Comparison of ENCODE assay signal across 15 cellular contexts in the genomic region with DNA sequence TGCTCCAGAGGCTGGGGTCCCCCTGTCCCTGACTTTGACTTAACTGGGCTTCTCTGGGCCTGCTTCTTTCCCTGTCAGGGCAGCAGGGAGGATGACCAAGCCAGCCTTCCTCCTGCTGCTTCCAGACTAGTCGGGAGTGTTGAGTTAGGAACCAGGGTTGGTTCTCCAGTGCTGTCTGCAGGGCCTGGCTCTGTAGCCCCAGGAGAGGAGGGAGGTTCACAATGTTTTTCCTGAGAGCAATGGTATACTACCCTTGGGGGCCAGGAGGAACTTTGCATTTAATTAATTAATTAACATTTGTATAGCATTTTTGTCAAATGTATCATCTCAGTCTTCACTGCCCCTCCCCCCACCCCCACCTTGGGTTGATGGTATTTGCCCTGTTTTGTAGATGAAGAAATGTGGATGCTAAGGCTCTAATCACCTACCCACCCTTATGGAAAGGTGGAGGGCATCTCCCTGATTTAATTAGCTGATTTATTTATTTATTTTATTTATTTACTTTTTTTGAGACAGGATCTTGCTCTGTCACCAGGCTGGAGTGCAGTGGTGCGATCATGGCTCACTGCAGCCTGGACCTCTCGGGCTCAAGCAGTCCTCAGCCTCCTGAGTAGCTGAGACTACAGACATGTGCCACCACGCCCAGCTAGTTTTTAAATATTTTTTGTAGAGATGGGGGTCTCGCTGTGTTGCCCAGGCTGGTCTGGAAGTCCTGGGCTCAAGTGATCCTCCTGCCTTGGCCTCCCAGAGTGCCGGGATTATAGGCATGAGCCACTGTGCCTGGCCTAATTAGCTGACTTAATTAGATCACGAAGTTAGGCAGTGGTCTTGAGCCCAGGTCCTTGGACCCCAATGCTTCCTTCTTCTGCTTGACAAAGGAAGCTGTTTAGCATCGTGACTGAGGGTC. TPM values are rescaled to one million over a fixed set of nuclear protein-coding genes. Genes with fewer than 3 reads are reported as not detected.
DNase-seq lines count a peak whose midpoint lies in the region; ATAC-seq and TF ChIP-seq lines count a peak whose summit lies in the region.
"Had no signal": no experiment of that assay in that cellular context is flagged by ENCODE, and none has a peak within 500 bp of the region (broad histone marks: within the 10 kb centered on the region; RNA-seq: fewer than 3 reads in every experiment).

No MANE protein-coding gene starts in this region.

- no peak for TF ChIP-seq POLR2A in right lobe of liver (IDR thresholded peaks at IDR 0.05)
- no peak for TF ChIP-seq POLR2A in lower leg skin (IDR thresholded peaks at IDR 0.05)

- H3K36me3 ChIP-seq in WERI-Rb-1 (peaks cover 8% of the 10 kb centered on the region), right lobe of liver (peaks cover 3 to 13% (median 8%) of the 10 kb centered on the region in 4 donors)

- H3K27ac Mint-ChIP-seq in stimulated activated memory B cell treated with anti-CD40 and anti-IgM and Interleukin-4, amounts not matched to agents 10 μg/mL and 1 μg/mL and 100 μg/mL, for 72 hours, result peak overlapping the region; percentile 52
- H3K27ac Mint-ChIP-seq: naive B cell had no signal

- H3K36me3 Mint-ChIP-seq in stimulated activated memory B cell treated with anti-CD40 and anti-IgM and Interleukin-4, amounts not matched to agents 10 μg/mL and 1 μg/mL and 100 μg/mL, for 72 hours, result peaks cover 12% of the 10 kb centered on the region
- H3K36me3 Mint-ChIP-seq: naive B cell had no signal

- peaks cover 0 to 65% (median 25%) of the 10 kb centered on the region in 4 donors for H3K4me1 ChIP-seq in right lobe of liver

- H3K4me3 ChIP-seq in WERI-Rb-1 (ENCODE audit: low read depth, low read length) (no peak overlapping the region), right lobe of liver (peak overlapping the region; percentile 54 to 63 (median 58)), lower leg skin (ENCODE audit: low read depth, poor library complexity, severe bottlenecking) (no peak overlapping the region)

- intact Hi-C loops in right lobe of liver (cut with DNase I) (no loop called here), lower leg skin (cut with DNase I; ENCODE audit: low total_unique reads) (loop anchor here (5.0 kb wide), 1 partner anchor 1464 kb away; no protein-coding TSS in a partner anchor)

- WGBS in right lobe of liver (ENCODE audit: insufficient coverage, low coverage, low lambda C conversion rate, missing lambda C conversion rate), result 42% methylated on average over 7 of the region's 8 CpGs
- 80 to 83% methylated on average over 8 of the region's 8 CpGs for WGBS in lower leg skin, 2 donors

- peak overlapping the region; percentile 84 for H3K27ac ChIP-seq in C4-2B
- peak overlapping the region; percentile 82 for H3K27ac ChIP-seq in WERI-Rb-1
- peak overlapping the region; percentile 95 to 99 (median 96) for H3K27ac ChIP-seq in right lobe of liver
- H3K27ac ChIP-seq: KMS-11 had no signal

- no peak for ATAC-seq in right lobe of liver
- no peak for ATAC-seq in stimulated activated memory B cell treated with anti-CD40 and anti-IgM and Interleukin-4, amounts not matched to agents 10 μg/mL and 1 μg/mL and 100 μg/mL, for 72 hours
- ATAC-seq: activated T-cell treated with anti-CD3 and anti-CD28 coated beads, Interleukin-2, amount 50 U/mL, for 4 hours had no signal

- H3K4me1 Mint-ChIP-seq in stimulated activated memory B cell treated with anti-CD40 and anti-IgM and Interleukin-4, amounts not matched to agents 10 μg/mL and 1 μg/mL and 100 μg/mL, for 72 hours, result peaks cover 67% of the 10 kb centered on the region

- no peak for TF ChIP-seq CTCF in C4-2B (conservative IDR thresholded peaks at IDR 0.05)
- no peak for TF ChIP-seq CTCF in WERI-Rb-1 (IDR thresholded peaks at IDR 0.05; ENCODE audit: low read depth, low read length)
- no peak for TF ChIP-seq CTCF in right lobe of liver (IDR thresholded peaks at IDR 0.05)
- no peak for TF ChIP-seq CTCF in lower leg skin (IDR thresholded peaks at IDR 0.05)

- DNase-seq in WERI-Rb-1 (no peak), right lobe of liver (no peak), DMS153 (lab: John Stamatoyannopoulos, UW) (no peak), GOT3 (lab: John Stamatoyannopoulos, UW) (no peak), NCI-H345 (lab: John Stamatoyannopoulos, UW) (no peak), lower leg skin (ENCODE audit: low spot score in 2 of 2) (no peak)
- DNase-seq: activated CD4-positive, alpha-beta T cell treated with anti-CD3 and anti-CD28 coated beads for 48 hours; activated T-cell treated with anti-CD3 and anti-CD28 coated beads, Interleukin-2, amount 50 U/mL, for 4 hours; naive B cell; NCI-H1694 treated with DMSO at 0.1 percent for 48 hours; NCI-H524 treated with DMSO at 0.1 percent for 48 hours; T-helper 1 cell had no signal

- no peaks in the 10 kb centered on the region for H3K9me3 Mint-ChIP-seq in stimulated activated memory B cell treated with anti-CD40 and anti-IgM and Interleukin-4, amounts not matched to agents 10 μg/mL and 1 μg/mL and 100 μg/mL, for 72 hours
- H3K9me3 Mint-ChIP-seq: activated T-cell treated with anti-CD3 and anti-CD28 coated beads, Interleukin-2, amount 50 U/mL, for 4 hours; naive B cell had no signal

- H3K4me3 Mint-ChIP-seq in stimulated activated memory B cell treated with anti-CD40 and anti-IgM and Interleukin-4, amounts not matched to agents 10 μg/mL and 1 μg/mL and 100 μg/mL, for 72 hours, result no peak overlapping the region
- H3K4me3 Mint-ChIP-seq: activated T-cell treated with anti-CD3 and anti-CD28 coated beads, Interleukin-2, amount 50 U/mL, for 4 hours had no signal

- H3K27me3 Mint-ChIP-seq in stimulated activated memory B cell treated with anti-CD40 and anti-IgM and Interleukin-4, amounts not matched to agents 10 μg/mL and 1 μg/mL and 100 μg/mL, for 72 hours, result no peaks in the 10 kb centered on the region
- H3K27me3 Mint-ChIP-seq: naive B cell had no signal

- H3K9me3 ChIP-seq in WERI-Rb-1 (ENCODE audit: severe bottlenecking), result no peaks in the 10 kb centered on the region
- H3K9me3 ChIP-seq in right lobe of liver, result no peaks in the 10 kb centered on the region

- no peaks in the 10 kb centered on the region for H3K27me3 ChIP-seq in WERI-Rb-1 (ENCODE audit: insufficient read depth, low read depth, severe bottlenecking)
- no peaks in the 10 kb centered on the region for H3K27me3 ChIP-seq in right lobe of liver

RNA-seq across cellular contexts. Expression of a gene that starts 6.6 kb away (rescaled TPM):
- total RNA-seq in right lobe of liver, result 100 to 1,000 TPM; 102 to 158 (median 120) TPM
- 10 to 100 TPM; 65.5 to 98.7 (median 87.8) TPM for total RNA-seq in lower leg skin

RNA-seq across cellular contexts. Expression of a gene that starts 51.5 kb away (rescaled TPM):
- total RNA-seq in right lobe of liver (100 to 1,000 TPM in 1 of 6 experiments, 10 to 100 TPM in 4, 1 to 10 TPM in 1; 7.7 to 121 (median 37.0) TPM), lower leg skin (10 to 100 TPM; 25.3 to 75.5 (median 45.3) TPM)

Comparison
In these comparisons a context has a peak if more than half of its experiments do, and no peak if none do; other contexts are left out.
1. H3K4me3 ChIP-seq: peak in right lobe of liver (3 of 3); none in WERI-Rb-1 (single experiment) and lower leg skin (single experiment).
2. Peak in every context shown above with its lines, with median percentiles within 50 percentile points of each other: H3K27ac ChIP-seq.